Comparison of ENCODE assay signal across 19 cellular contexts in the genomic region with DNA sequence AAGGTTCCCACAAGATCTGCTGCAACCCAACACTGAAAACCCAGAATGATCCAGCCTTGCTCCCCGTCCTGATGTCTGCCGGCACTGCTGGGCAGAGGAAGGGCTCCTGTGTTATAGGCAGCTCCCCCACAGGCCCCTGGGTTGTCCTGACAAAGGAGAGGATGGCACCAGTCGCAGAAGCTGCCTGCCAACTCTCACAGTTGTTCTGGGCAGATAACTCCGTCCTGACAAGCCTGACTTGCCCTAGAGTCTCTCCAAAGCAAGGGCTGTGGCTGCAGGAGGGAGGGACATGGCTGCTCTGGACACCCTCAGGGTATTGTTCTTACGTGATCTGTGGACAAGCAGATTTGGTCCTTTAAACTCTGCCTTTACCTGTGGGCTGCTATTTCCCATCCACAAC.
"Had no signal": no experiment of that assay in that cellular context is flagged by ENCODE, and none has a peak within 500 bp of the region (broad histone marks: within the 10 kb centered on the region; RNA-seq: fewer than 3 reads in every experiment).

No MANE protein-coding gene starts in this region.

- H3K4me1 Mint-ChIP-seq: activated CD4-positive, alpha-beta T cell treated with anti-CD3 and anti-CD28 coated beads for 36 hours; stimulated activated memory B cell treated with anti-CD40 and anti-IgM and Interleukin-4, amounts not matched to agents 10 μg/mL and 1 μg/mL and 100 μg/mL, for 72 hours had no signal

- H3K36me3 ChIP-seq: adrenal gland, left lung, neural progenitor cell, pancreas, sigmoid colon, thoracic aorta, upper lobe of left lung had no signal

- H3K27ac Mint-ChIP-seq: activated CD4-positive, alpha-beta T cell treated with anti-CD3 and anti-CD28 coated beads for 36 hours; activated naive CD4-positive, alpha-beta T cell treated with anti-CD3 and anti-CD28 coated beads, Interleukin-2, amount 50 U/mL, for 72 hours; dendritic cell treated with granulocyte-macrophage colony-stimulating factor and Interleukin-4, amounts not matched to agents 40 ng/mL and 50 ng/mL, for 4 days; neural progenitor cell; stimulated activated memory B cell treated with anti-CD40 and anti-IgM and Interleukin-4, amounts not matched to agents 10 μg/mL and 1 μg/mL and 100 μg/mL, for 72 hours had no signal

- H3K36me3 Mint-ChIP-seq: naive B cell; stimulated activated memory B cell treated with anti-CD40 and anti-IgM and Interleukin-4, amounts not matched to agents 10 μg/mL and 1 μg/mL and 100 μg/mL, for 72 hours had no signal

- ATAC-seq: activated CD4-positive, alpha-beta T cell treated with anti-CD3 and anti-CD28 coated beads for 36 hours; activated naive CD4-positive, alpha-beta T cell treated with anti-CD3 and anti-CD28 coated beads, Interleukin-2, amount 50 U/mL, for 72 hours; left lung; mucosa of descending colon; pancreas; stimulated activated memory B cell treated with anti-CD40 and anti-IgM and Interleukin-4, amounts not matched to agents 10 μg/mL and 1 μg/mL and 100 μg/mL, for 72 hours had no signal

- H3K27ac ChIP-seq: adrenal gland, hepatocyte, left lung, neural progenitor cell, pancreas, sigmoid colon, thoracic aorta, upper lobe of left lung had no signal

- H3K4me3 ChIP-seq: adrenal gland, hepatocyte, left lung, mucosa of descending colon, neural progenitor cell, pancreas, sigmoid colon, thoracic aorta, upper lobe of left lung had no signal

- H3K9me3 ChIP-seq: adrenal gland, left lung, mucosa of descending colon, pancreas, thoracic aorta, upper lobe of left lung had no signal

- H3K4me3 Mint-ChIP-seq: activated CD4-positive, alpha-beta T cell treated with anti-CD3 and anti-CD28 coated beads for 36 hours; dendritic cell treated with granulocyte-macrophage colony-stimulating factor and Interleukin-4, amounts not matched to agents 40 ng/mL and 50 ng/mL, for 4 days; naive B cell; neural progenitor cell; stimulated activated memory B cell treated with anti-CD40 and anti-IgM and Interleukin-4, amounts not matched to agents 10 μg/mL and 1 μg/mL and 100 μg/mL, for 72 hours had no signal

- H3K27me3 ChIP-seq: adrenal gland, hepatocyte, left lung, neural progenitor cell, pancreas, upper lobe of left lung had no signal

- DNase-seq: activated CD4-positive, alpha-beta T cell treated with anti-CD3 and anti-CD28 coated beads for 36 hours; activated CD4-positive, alpha-beta T cell treated with anti-CD3 and anti-CD28 coated beads, Interleukin-2, amount 50 U/mL, for 48 hours; activated gamma-delta T cell treated with Interleukin-2 at 50 U/mL for 16 hours; adrenal gland; effector CD8-positive, alpha-beta T cell; left lung; mesenchymal stem cell; mucosa of descending colon; naive B cell; pancreas; sigmoid colon; stimulated activated CD4-positive, alpha-beta T cell treated with anti-CD3 and anti-CD28 coated beads, Interleukin-4, amount 100 ng/mL, for 4 hours; upper lobe of left lung had no signal

- H3K4me1 ChIP-seq: adrenal gland, left lung, neural progenitor cell, pancreas, sigmoid colon, upper lobe of left lung had no signal

- H3K27me3 Mint-ChIP-seq: dendritic cell treated with granulocyte-macrophage colony-stimulating factor and Interleukin-4, amounts not matched to agents 40 ng/mL and 50 ng/mL, for 4 days; stimulated activated memory B cell treated with anti-CD40 and anti-IgM and Interleukin-4, amounts not matched to agents 10 μg/mL and 1 μg/mL and 100 μg/mL, for 72 hours had no signal
